In the genomic region with DNA sequence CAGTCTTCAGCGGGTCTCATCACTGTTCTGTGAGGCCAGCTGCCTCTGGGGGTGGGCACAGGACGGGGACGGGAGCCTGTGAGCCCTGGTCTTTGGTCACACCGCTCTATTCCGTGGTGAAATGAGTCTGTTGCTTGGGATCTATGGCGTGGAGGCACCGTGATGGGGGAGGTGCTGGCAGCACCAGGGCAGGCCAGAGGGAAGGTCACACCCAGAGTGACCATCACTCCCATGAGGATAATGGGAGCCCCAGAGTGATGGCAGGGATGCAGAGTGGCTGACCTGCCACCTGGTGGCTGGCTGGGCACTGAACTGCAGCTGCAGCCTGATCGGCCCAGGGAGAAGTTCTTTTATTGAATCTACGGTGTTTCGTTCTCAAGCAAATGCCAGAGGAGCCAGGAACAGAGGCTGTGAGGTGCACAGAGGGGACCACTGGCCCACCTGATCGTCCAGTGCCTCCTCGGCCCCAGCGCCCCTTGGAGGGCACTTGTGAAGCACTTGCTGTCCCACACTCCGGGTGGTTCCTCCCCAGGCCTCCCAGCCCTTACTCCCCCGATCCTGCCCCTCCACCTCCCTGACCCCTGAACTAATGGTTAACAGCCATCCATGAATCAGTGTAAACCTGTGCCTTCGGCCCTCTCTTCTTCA, we compare ENCODE assay signal across 9 cellular contexts. TPM values are rescaled to one million over a fixed set of nuclear protein-coding genes. Genes with fewer than 3 reads are reported as not detected.
DNase-seq lines count a peak whose midpoint lies in the region; ATAC-seq and TF ChIP-seq lines count a peak whose summit lies in the region.
"Had no signal": no experiment of that assay in that cellular context is flagged by ENCODE, and none has a peak within 500 bp of the region (broad histone marks: within the 10 kb centered on the region; RNA-seq: fewer than 3 reads in every experiment).

No MANE protein-coding gene starts in this region.

- H3K27me3 ChIP-seq in mammary epithelial cell (ENCODE audit: insufficient read depth, low read length) (peaks cover 3% of the 10 kb centered on the region), lower lobe of right lung (ENCODE audit: low read depth) (no peaks in the 10 kb centered on the region)

- in situ Hi-C loops in mammary epithelial cell (cut with MboI; ENCODE audit: low sequenced_read_pairs in 2 of 2), result loop anchor here (5.0 kb wide), 2 partner anchors 78 to 88 kb away; no protein-coding TSS in a partner anchor

- peaks cover 5% of the 10 kb centered on the region for H3K27me3 Mint-ChIP-seq in activated T-cell treated with anti-CD3 and anti-CD28 coated beads, Interleukin-2, amount 50 U/mL, for 4 hours (ENCODE audit: low read depth)

- intact Hi-C loops in mammary epithelial cell (cut with micrococcal nuclease), result loop anchor here (1.0 to 2.0 kb wide), 7 partner anchors 37 to 414 kb away; a partner anchor contains a TSS
- intact Hi-C loops in lower lobe of right lung (cut with DNase I), result no loop called here

- BruUV-seq in mammary epithelial cell (replicated peaks; lab: Mats Ljungman, UMichigan), result no TSS peak

- peak; percentile 56 to 76 for ATAC-seq in lower lobe of right lung
- ATAC-seq in activated T-cell treated with anti-CD3 and anti-CD28 coated beads, Interleukin-2, amount 50 U/mL, for 4 hours, result no peak
- no peak for ATAC-seq in HG03039 (IDR thresholded peaks at IDR 0.05; ENCODE audit: unreplicated experiment)
- ATAC-seq in GM21737 (IDR thresholded peaks at IDR 0.05; ENCODE audit: unreplicated experiment), result no peak

- dilution Hi-C loops in mammary epithelial cell (cut with HindIII; ENCODE audit: low sequenced_read_pairs), result no loop called here

- H2AFZ ChIP-seq in mammary epithelial cell (ENCODE audit: low read depth, low read length), result no peak overlapping the region

- H3K9me3 ChIP-seq in mammary epithelial cell (replicated peaks; ENCODE audit: insufficient read depth, low read length) (no peaks in the 10 kb centered on the region), lower lobe of right lung (no peaks in the 10 kb centered on the region)

- no peaks in the 10 kb centered on the region for H3K36me3 Mint-ChIP-seq in activated T-cell treated with anti-CD3 and anti-CD28 coated beads, Interleukin-2, amount 50 U/mL, for 4 hours (ENCODE audit: insufficient read depth)
- H3K36me3 Mint-ChIP-seq: memory B cell had no signal

- 54% methylated on average over 7 of the region's 16 CpGs for WGBS in mammary epithelial cell (ENCODE audit: low coverage, missing lambda C conversion rate)

- H3K36me3 ChIP-seq in mammary epithelial cell (ENCODE audit: insufficient read depth, low read length) (no peaks in the 10 kb centered on the region), lower lobe of right lung (no peaks in the 10 kb centered on the region)

- H3K4me1 Mint-ChIP-seq in activated T-cell treated with anti-CD3 and anti-CD28 coated beads, Interleukin-2, amount 50 U/mL, for 4 hours (ENCODE audit: low read depth), result no peaks in the 10 kb centered on the region

- peak overlapping the region; percentile 13 for H3K4me2 ChIP-seq in mammary epithelial cell (ENCODE audit: insufficient read depth, low read depth, low read length)

- no peak overlapping the region for H3K4me3 Mint-ChIP-seq in activated T-cell treated with anti-CD3 and anti-CD28 coated beads, Interleukin-2, amount 50 U/mL, for 4 hours
- H3K4me3 Mint-ChIP-seq: memory B cell had no signal

- DNase-seq in ELF-1 (ENCODE audit: low read depth, low spot score) (peak; percentile 67), M059J (ENCODE audit: low read depth) (peak; percentile 76), mammary epithelial cell (peak; percentile 62), lower lobe of right lung (no peak), DMS79 (lab: John Stamatoyannopoulos, UW) (no peak)
- DNase-seq in activated T-cell treated with anti-CD3 and anti-CD28 coated beads, Interleukin-2, amount 50 U/mL, for 4 hours, result no peak

- no peaks in the 10 kb centered on the region for H3K9me3 Mint-ChIP-seq in activated T-cell treated with anti-CD3 and anti-CD28 coated beads, Interleukin-2, amount 50 U/mL, for 4 hours
- H3K9me3 Mint-ChIP-seq: memory B cell had no signal

- H3K4me1 ChIP-seq in mammary epithelial cell (ENCODE audit: insufficient read depth, low read length) (peaks cover 28% of the 10 kb centered on the region), lower lobe of right lung (no peaks in the 10 kb centered on the region)

- no peak overlapping the region for H3K27ac ChIP-seq in mammary epithelial cell (ENCODE audit: insufficient read depth, low read depth, low read length)
- H3K27ac ChIP-seq in lower lobe of right lung, result no peak overlapping the region

- CTCF ChIA-PET in mammary epithelial cell (lab: Charles Lee; ENCODE audit: low non-redundant PET), result interaction anchor here (0.8 to 1.2 kb wide), 2 partner anchors 84 kb away, joined by 5 to 8 read pairs; no protein-coding TSS in a partner anchor

- no peak overlapping the region for H3K9ac ChIP-seq in mammary epithelial cell (ENCODE audit: insufficient read depth, low read length)

- TF ChIP-seq CTCF in mammary epithelial cell (conservative IDR thresholded peaks at IDR 0.05 in 1 of 2, IDR thresholded peaks at IDR 0.05 in 1 of 2; ENCODE audit: extremely low read depth in 1 of 2, insufficient read depth in 1 of 2, low read depth in 1 of 2, low read length in 2 of 2) (peak; percentile 69 to 95), lower lobe of right lung (IDR thresholded peaks at IDR 0.05) (peak; percentile 62)

- no peaks in the 10 kb centered on the region for H4K20me1 ChIP-seq in mammary epithelial cell (ENCODE audit: insufficient read depth, low read length)

- H3K79me2 ChIP-seq in mammary epithelial cell (ENCODE audit: insufficient read depth, low read length), result no peaks in the 10 kb centered on the region

- H3K4me3 ChIP-seq in mammary epithelial cell (replicated peaks in 1 of 3; ENCODE audit: insufficient read depth in 1 of 3, low read depth in 2 of 3, low read length in 3 of 3), result no peak overlapping the region
- H3K4me3 ChIP-seq in lower lobe of right lung, result no peak overlapping the region

RNA-seq across cellular contexts. Expression of a gene that starts 17.9 kb away (rescaled TPM):
- total RNA-seq in M059J (2014; rRNA removed; shearing (Covaris generic)), result 3.3 and 5.8 TPM in 2 replicates
- total RNA-seq in mammary epithelial cell (10 to 100 TPM in 1 of 2 donors, 1 to 10 TPM in 1; 4.8 to 14.8 TPM), lower lobe of right lung (2.6 TPM)
- polyA plus RNA-seq in mammary epithelial cell, result 5.4 TPM
- polyA minus RNA-seq in mammary epithelial cell, result 3.7 TPM
- total RNA-seq in activated T-cell treated with anti-CD3 and anti-CD28 coated beads, Interleukin-2, amount 50 U/mL, for 4 hours, result not detected

RNA-seq across cellular contexts. Expression of a gene that starts 40.8 kb away (rescaled TPM):
- 2.9 and 3.6 TPM in 2 replicates for total RNA-seq in M059J (2014; rRNA removed; shearing (Covaris generic))
- total RNA-seq in mammary epithelial cell, result 10 to 100 TPM; 27.3 to 73.5 TPM
- polyA plus RNA-seq in mammary epithelial cell, result 48.8 TPM
- polyA minus RNA-seq in mammary epithelial cell, result 88.2 TPM
- 6.0 TPM for total RNA-seq in lower lobe of right lung
- total RNA-seq in activated T-cell treated with anti-CD3 and anti-CD28 coated beads, Interleukin-2, amount 50 U/mL, for 4 hours, result under 1 TPM; 0.53 to 0.66 (median 0.63) TPM

Comparison
In these comparisons a context has a peak if more than half of its experiments do, and no peak if none do; other contexts are left out.
1. DNase-seq: peak in ELF-1 (single experiment), M059J (single experiment) and mammary epithelial cell (single experiment); none in lower lobe of right lung (single experiment), DMS79 (single experiment) and activated T-cell treated with anti-CD3 and anti-CD28 coated beads, Interleukin-2, amount 50 U/mL, for 4 hours (single experiment).
2. ATAC-seq: peak in lower lobe of right lung (2 of 2); none in activated T-cell treated with anti-CD3 and anti-CD28 coated beads, Interleukin-2, amount 50 U/mL, for 4 hours (0 of 2), HG03039 (single experiment) and GM21737 (single experiment).